Comparison of ENCODE assay signal across 1 cellular context in genomic region chr17:28946239-28946638, GRCh38.
TF ChIP-seq lines count a peak whose summit lies in the region.

No MANE protein-coding gene starts in this region.

TF ChIP-seq in GM23338, 12 proteins besides CTCF, POLR2A, EP300 and RAD21 (continued from another document):
- TF ChIP-seq ZNF462 (CRISPR knock-in tag; IDR thresholded peaks at IDR 0.05): no peak
- TF ChIP-seq POLR2AphosphoS5 (IDR thresholded peaks at IDR 0.05; ENCODE audit: low read depth): no peak
- no peak for TF ChIP-seq ZNF331 (CRISPR knock-in tag; IDR thresholded peaks at IDR 0.05; ENCODE audit: low read depth)
- TF ChIP-seq ZNF114 (CRISPR knock-in tag; IDR thresholded peaks at IDR 0.05): no peak
